11 cellular contexts compared by ENCODE assay signal in the genomic region with DNA sequence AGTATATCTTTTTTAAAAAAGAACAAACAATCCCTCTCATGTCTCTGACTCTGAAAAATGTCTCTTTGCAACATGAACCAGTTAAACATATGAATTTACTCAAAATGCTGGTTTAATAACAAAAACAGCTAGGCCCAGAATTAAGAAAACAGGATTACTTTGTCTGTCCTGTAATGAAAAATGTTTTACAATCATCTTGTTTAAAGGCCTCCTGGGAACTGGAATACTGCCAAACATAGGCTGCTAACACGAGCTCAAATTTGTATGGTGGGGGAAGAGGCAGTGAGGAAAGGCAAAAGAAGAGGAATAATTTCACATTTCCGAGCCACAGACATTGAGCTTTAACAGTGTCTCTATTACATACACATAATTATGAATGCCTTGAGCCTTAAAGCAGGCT.
A peak's percentile ranks its signal among the peaks of the same experiment; 100 is the strongest.
DNase-seq lines count a peak whose midpoint lies in the region; ATAC-seq, FAIRE-seq and TF ChIP-seq lines count a peak whose summit lies in the region.
"Had no signal": no experiment of that assay in that cellular context is flagged by ENCODE, and none has a peak within 500 bp of the region (broad histone marks: within the 10 kb centered on the region; RNA-seq: fewer than 3 reads in every experiment).

No MANE protein-coding gene starts in this region.

- peaks cover 0 to 2% of the 10 kb centered on the region in 2 donors for H3K36me3 ChIP-seq in small intestine (ENCODE audit: control insufficient read depth in 2 of 2, insufficient read depth in 2 of 2, low read length in 2 of 2)
- no peaks in the 10 kb centered on the region for H3K36me3 ChIP-seq in psoas muscle (ENCODE audit: insufficient read depth in 1 of 2, low read depth in 1 of 2)

- H3K27me3 ChIP-seq in small intestine (ENCODE audit: control insufficient read depth in 2 of 2, insufficient read depth in 2 of 2, low read length in 2 of 2), result no peaks in the 10 kb centered on the region
- no peaks in the 10 kb centered on the region for H3K27me3 ChIP-seq in psoas muscle (ENCODE audit: insufficient read depth in 3 of 3, low read length in 2 of 3)

- H3K27ac ChIP-seq in small intestine (ENCODE audit: low read depth in 1 of 2, low read length in 1 of 2) (no peak overlapping the region), psoas muscle (no peak overlapping the region)
- H3K27ac ChIP-seq: RWPE1 had no signal

- intact Hi-C loops in psoas muscle (cut with DNase I), result no loop called here

- 18 to 50% (median 28%) methylated on average over 2 of the region's 2 CpGs for WGBS in small intestine, 3 donors
- WGBS in psoas muscle, 3 donors, result 13 to 31% (median 30%) methylated on average over 2 of the region's 2 CpGs

- H3K9me3 ChIP-seq in small intestine (ENCODE audit: control insufficient read depth, low read depth) (no peaks in the 10 kb centered on the region), psoas muscle (no peaks in the 10 kb centered on the region)

- no peak for FAIRE-seq in small intestine (lab: Jason Lieb, UNC)
- FAIRE-seq: colon, H1 had no signal

- ATAC-seq in GM19397 (IDR thresholded peaks at IDR 0.05; ENCODE audit: unreplicated experiment) (no peak), psoas muscle (no peak)

- H3K4me1 ChIP-seq in small intestine (ENCODE audit: control insufficient read depth in 2 of 2, insufficient read depth in 1 of 2, low read depth in 1 of 2, low read length in 1 of 2) (no peaks in the 10 kb centered on the region), psoas muscle (peaks cover 16% of the 10 kb centered on the region)

- H3K4me3 ChIP-seq in small intestine (ENCODE audit: low read depth in 1 of 2, low read length in 2 of 2), result no peak overlapping the region
- no peak overlapping the region for H3K4me3 ChIP-seq in psoas muscle

- no peak for TF ChIP-seq CTCF in psoas muscle (IDR thresholded peaks at IDR 0.05)

- DNase-seq in NCI-H1092 treated with DMSO at 0.1 percent for 48 hours (lab: John Stamatoyannopoulos, UW) (peak; percentile 30), NCI-H1092 (lab: John Stamatoyannopoulos, UW) (no peak), OCI-M1 (lab: John Stamatoyannopoulos, UW) (peak; percentile 61), fibroblast of the conjunctiva (ENCODE audit: low read depth) (peak; percentile 45), small intestine (peak; percentile 47), kidney tubule cell (ENCODE audit: low spot score) (no peak), psoas muscle (no peak)

Comparison
In these comparisons a context has a peak if more than half of its experiments do, and no peak if none do; other contexts are left out.
1. DNase-seq: peak in NCI-H1092 treated with DMSO at 0.1 percent for 48 hours (single experiment), OCI-M1 (single experiment), fibroblast of the conjunctiva (single experiment) and small intestine (single experiment); none in NCI-H1092 (single experiment), kidney tubule cell (single experiment) and psoas muscle (0 of 2).